19 cellular contexts compared by ENCODE assay signal in genomic region chr10:905503-905902, GRCh38. TPM values are rescaled to one million over a fixed set of nuclear protein-coding genes. Genes with fewer than 3 reads are reported as not detected.
DNase-seq lines count a peak whose midpoint lies in the region; ATAC-seq and TF ChIP-seq lines count a peak whose summit lies in the region.
"Had no signal": no experiment of that assay in that cellular context is flagged by ENCODE, and none has a peak within 500 bp of the region (broad histone marks: within the 10 kb centered on the region; RNA-seq: fewer than 3 reads in every experiment).

No MANE protein-coding gene starts in this region.

- H3K4me1 Mint-ChIP-seq in activated naive CD8-positive, alpha-beta T cell treated with anti-CD3 and anti-CD28 coated beads for 36 hours: peaks cover 24% of the 10 kb centered on the region
- peaks cover 22% of the 10 kb centered on the region for H3K4me1 Mint-ChIP-seq in activated naive CD8-positive, alpha-beta T cell treated with anti-CD3 and anti-CD28 coated beads, Interleukin-2, amount 50 U/mL, for 24 hours
- H3K4me1 Mint-ChIP-seq in activated T-helper 17 cell treated with anti-CD3 and anti-CD28 coated beads, Interleukin-2, amount 50 U/mL, for 72 hours: peaks cover 13% of the 10 kb centered on the region
- peaks cover 33% of the 10 kb centered on the region for H3K4me1 Mint-ChIP-seq in stimulated activated effector memory CD8-positive, alpha-beta T cell treated with anti-CD3 and anti-CD28 coated beads, Interleukin-12 subunit alpha, Interleukin-12 subunit beta, amount 100 ng/mL, for 72 hours

- ATAC-seq in activated naive CD8-positive, alpha-beta T cell treated with anti-CD3 and anti-CD28 coated beads, Interleukin-2, amount 50 U/mL, for 24 hours: no peak
- no peak for ATAC-seq in activated T-helper 17 cell treated with anti-CD3 and anti-CD28 coated beads, Interleukin-2, amount 50 U/mL, for 72 hours (replicated peaks)
- ATAC-seq in stimulated activated effector memory CD8-positive, alpha-beta T cell treated with anti-CD3 and anti-CD28 coated beads, Interleukin-12 subunit alpha, Interleukin-12 subunit beta, amount 100 ng/mL, for 72 hours: no peak
- ATAC-seq in GM21367 (IDR thresholded peaks at IDR 0.05; ENCODE audit: unreplicated experiment) (no peak), HG03342 (IDR thresholded peaks at IDR 0.05; ENCODE audit: unreplicated experiment) (no peak)
- ATAC-seq: gastrocnemius medialis had no signal

- no peak for TF ChIP-seq CTCF in fibroblast of the aortic adventitia (IDR thresholded peaks at IDR 0.05; ENCODE audit: insufficient read depth, low read length)

- no peak overlapping the region for H3K4me3 ChIP-seq in fibroblast of the aortic adventitia (ENCODE audit: low read depth, low read length)
- H3K4me3 ChIP-seq: gastrocnemius medialis, psoas muscle had no signal

- peak overlapping the region; percentile 42 for H3K27ac Mint-ChIP-seq in activated naive CD8-positive, alpha-beta T cell treated with anti-CD3 and anti-CD28 coated beads for 36 hours
- no peak overlapping the region for H3K27ac Mint-ChIP-seq in activated naive CD8-positive, alpha-beta T cell treated with anti-CD3 and anti-CD28 coated beads, Interleukin-2, amount 50 U/mL, for 24 hours
- H3K27ac Mint-ChIP-seq in activated T-helper 17 cell treated with anti-CD3 and anti-CD28 coated beads, Interleukin-2, amount 50 U/mL, for 72 hours: peak overlapping the region; percentile 39
- peak overlapping the region; percentile 84 for H3K27ac Mint-ChIP-seq in stimulated activated effector memory CD8-positive, alpha-beta T cell treated with anti-CD3 and anti-CD28 coated beads, Interleukin-12 subunit alpha, Interleukin-12 subunit beta, amount 100 ng/mL, for 72 hours
- H3K27ac Mint-ChIP-seq: activated naive CD4-positive, alpha-beta T cell treated with anti-CD3 and anti-CD28 coated beads, Interleukin-2, amount 10 ng/mL, durations not matched to agents 7 days and 5 days; mesothelial cell of epicardium had no signal

- no peaks in the 10 kb centered on the region for H3K9me3 Mint-ChIP-seq in activated naive CD8-positive, alpha-beta T cell treated with anti-CD3 and anti-CD28 coated beads for 36 hours
- H3K9me3 Mint-ChIP-seq in activated naive CD8-positive, alpha-beta T cell treated with anti-CD3 and anti-CD28 coated beads, Interleukin-2, amount 50 U/mL, for 24 hours: no peaks in the 10 kb centered on the region
- H3K9me3 Mint-ChIP-seq in activated T-helper 17 cell treated with anti-CD3 and anti-CD28 coated beads, Interleukin-2, amount 50 U/mL, for 72 hours: no peaks in the 10 kb centered on the region
- H3K9me3 Mint-ChIP-seq in stimulated activated effector memory CD8-positive, alpha-beta T cell treated with anti-CD3 and anti-CD28 coated beads, Interleukin-12 subunit alpha, Interleukin-12 subunit beta, amount 100 ng/mL, for 72 hours: no peaks in the 10 kb centered on the region
- H3K9me3 Mint-ChIP-seq: activated naive CD4-positive, alpha-beta T cell treated with anti-CD3 and anti-CD28 coated beads, Interleukin-2, amount 10 ng/mL, durations not matched to agents 7 days and 5 days; mesothelial cell of epicardium had no signal

- no peak for DNase-seq in activated naive CD8-positive, alpha-beta T cell treated with anti-CD3 and anti-CD28 coated beads for 36 hours
- DNase-seq in activated naive CD8-positive, alpha-beta T cell treated with anti-CD3 and anti-CD28 coated beads, Interleukin-2, amount 50 U/mL, for 24 hours: no peak
- DNase-seq in fibroblast of the aortic adventitia (ENCODE audit: low read depth): peak; percentile 35
- DNase-seq in stimulated activated effector memory CD8-positive, alpha-beta T cell treated with anti-CD3 and anti-CD28 coated beads, Interleukin-12 subunit alpha, Interleukin-12 subunit beta, amount 100 ng/mL, for 72 hours (ENCODE audit: low spot score in 2 of 2): no peak
- DNase-seq in islet precursor cell: no peak
- DNase-seq: activated CD4-positive, alpha-beta T cell treated with anti-CD3 and anti-CD28 coated beads, Interleukin-2, amount 50 U/mL, for 48 hours; activated naive CD4-positive, alpha-beta T cell treated with anti-CD3 and anti-CD28 coated beads, Interleukin-2, amount 10 ng/mL, durations not matched to agents 7 days and 5 days; DMS153; gastrocnemius medialis; KBM-7; kidney glomerular epithelial cell; OCI-M1; psoas muscle; SHP77; stimulated activated CD4-positive, alpha-beta T cell treated with anti-CD3 and anti-CD28 coated beads, Interleukin-4, amount 100 ng/mL, for 24 hours had no signal

- H3K36me3 Mint-ChIP-seq in activated naive CD8-positive, alpha-beta T cell treated with anti-CD3 and anti-CD28 coated beads for 36 hours: peaks cover 23% of the 10 kb centered on the region
- H3K36me3 Mint-ChIP-seq in activated naive CD8-positive, alpha-beta T cell treated with anti-CD3 and anti-CD28 coated beads, Interleukin-2, amount 50 U/mL, for 24 hours (ENCODE audit: low read depth): peaks cover 40% of the 10 kb centered on the region
- H3K36me3 Mint-ChIP-seq in activated T-helper 17 cell treated with anti-CD3 and anti-CD28 coated beads, Interleukin-2, amount 50 U/mL, for 72 hours (ENCODE audit: low read depth): peaks cover 74% of the 10 kb centered on the region
- peaks cover 68% of the 10 kb centered on the region for H3K36me3 Mint-ChIP-seq in stimulated activated effector memory CD8-positive, alpha-beta T cell treated with anti-CD3 and anti-CD28 coated beads, Interleukin-12 subunit alpha, Interleukin-12 subunit beta, amount 100 ng/mL, for 72 hours

- no peaks in the 10 kb centered on the region for H3K27me3 Mint-ChIP-seq in activated naive CD8-positive, alpha-beta T cell treated with anti-CD3 and anti-CD28 coated beads for 36 hours
- no peaks in the 10 kb centered on the region for H3K27me3 Mint-ChIP-seq in activated naive CD8-positive, alpha-beta T cell treated with anti-CD3 and anti-CD28 coated beads, Interleukin-2, amount 50 U/mL, for 24 hours
- no peaks in the 10 kb centered on the region for H3K27me3 Mint-ChIP-seq in activated T-helper 17 cell treated with anti-CD3 and anti-CD28 coated beads, Interleukin-2, amount 50 U/mL, for 72 hours
- H3K27me3 Mint-ChIP-seq: activated naive CD4-positive, alpha-beta T cell treated with anti-CD3 and anti-CD28 coated beads, Interleukin-2, amount 10 ng/mL, durations not matched to agents 7 days and 5 days had no signal

- no peak overlapping the region for H3K4me3 Mint-ChIP-seq in activated naive CD8-positive, alpha-beta T cell treated with anti-CD3 and anti-CD28 coated beads for 36 hours
- no peak overlapping the region for H3K4me3 Mint-ChIP-seq in activated naive CD8-positive, alpha-beta T cell treated with anti-CD3 and anti-CD28 coated beads, Interleukin-2, amount 50 U/mL, for 24 hours
- no peak overlapping the region for H3K4me3 Mint-ChIP-seq in activated T-helper 17 cell treated with anti-CD3 and anti-CD28 coated beads, Interleukin-2, amount 50 U/mL, for 72 hours
- no peak overlapping the region for H3K4me3 Mint-ChIP-seq in stimulated activated effector memory CD8-positive, alpha-beta T cell treated with anti-CD3 and anti-CD28 coated beads, Interleukin-12 subunit alpha, Interleukin-12 subunit beta, amount 100 ng/mL, for 72 hours
- H3K4me3 Mint-ChIP-seq: activated naive CD4-positive, alpha-beta T cell treated with anti-CD3 and anti-CD28 coated beads, Interleukin-2, amount 10 ng/mL, durations not matched to agents 7 days and 5 days; mesothelial cell of epicardium had no signal

RNA-seq across cellular contexts. Expression of gene LARP4B, which starts 26.0 kb away (rescaled TPM):
- 100 to 1,000 TPM; 106 to 114 TPM for total RNA-seq in activated naive CD8-positive, alpha-beta T cell treated with anti-CD3 and anti-CD28 coated beads for 36 hours
- 100 to 1,000 TPM in 1 of 2 donors, 10 to 100 TPM in 1; 85.5 to 119 TPM for total RNA-seq in activated T-helper 17 cell treated with anti-CD3 and anti-CD28 coated beads, Interleukin-2, amount 50 U/mL, for 72 hours
- total RNA-seq in fibroblast of the aortic adventitia (ENCODE audit: low replicate concordance): 25.2 and 38.7 TPM in 2 replicates
